In genomic region chr20:57657537-57658446, GRCh38 we compare ENCODE assay signal across 10 cellular contexts. TPM values are rescaled to one million over a fixed set of nuclear protein-coding genes. Genes with fewer than 3 reads are reported as not detected.
DNase-seq lines count a peak whose midpoint lies in the region; ATAC-seq and TF ChIP-seq lines count a peak whose summit lies in the region.
"Had no signal": no experiment of that assay in that cellular context is flagged by ENCODE, and none has a peak within 500 bp of the region (broad histone marks: within the 10 kb centered on the region; RNA-seq: fewer than 3 reads in every experiment).

No MANE protein-coding gene starts in this region.

- TF ChIP-seq POLR2A in right lobe of liver (IDR thresholded peaks at IDR 0.05), result no peak

- 63% methylated on average over 10 of the region's 36 CpGs for WGBS in right lobe of liver (ENCODE audit: insufficient coverage, low coverage, low lambda C conversion rate, missing lambda C conversion rate)

- peak; percentile 34 for DNase-seq in activated T-helper 1 cell treated with Interleukin-2 at 50 U/mL for 16 hours (ENCODE audit: low read depth)
- DNase-seq in activated T-helper 1 cell treated with anti-CD3 and anti-CD28 coated beads, Interleukin-12 subunit alpha, Interleukin-12 subunit beta, Interleukin-2, Interleukin-4 antibody, amounts not matched to agents 30 ng/mL and 10 ng/mL and 1 ng/mL, durations not matched to agents 14 hours and 24 hours and 36 hours (ENCODE audit: low spot score), result no peak
- peak; percentile 31 to 58 (median 39) for DNase-seq in right lobe of liver
- DNase-seq in type B pancreatic cell (ENCODE audit: extremely low spot score, unreplicated experiment), result peak; percentile 59
- no peak for DNase-seq in SIG-M5 treated with dmso at 0.1 percent for 504 hours (lab: John Stamatoyannopoulos, UW; ENCODE audit: unreplicated experiment)
- DNase-seq in EL, result no peak

- H3K36me3 ChIP-seq in right lobe of liver, result no peaks in the 10 kb centered on the region

- no peak overlapping the region for H3K4me3 Mint-ChIP-seq in activated T-helper 1 cell treated with anti-CD3 and anti-CD28 coated beads, Interleukin-12 subunit alpha, Interleukin-12 subunit beta, Interleukin-2, Interleukin-4 antibody, amounts not matched to agents 30 ng/mL and 10 ng/mL and 1 ng/mL, durations not matched to agents 14 hours and 24 hours and 36 hours
- H3K4me3 Mint-ChIP-seq in activated naive CD4-positive, alpha-beta T cell treated with anti-CD3 and anti-CD28 coated beads, Interleukin-2, amount 50 U/mL, for 24 hours, result peak overlapping the region; percentile 26
- no peak overlapping the region for H3K4me3 Mint-ChIP-seq in type B pancreatic cell
- H3K4me3 Mint-ChIP-seq: dendritic cell treated with granulocyte-macrophage colony-stimulating factor and Interleukin-4, amounts not matched to agents 40 ng/mL and 50 ng/mL, for 4 days had no signal

- H3K4me3 ChIP-seq in right lobe of liver, result no peak overlapping the region
- H3K4me3 ChIP-seq: skin epidermis had no signal

- H3K27me3 Mint-ChIP-seq in activated T-helper 1 cell treated with anti-CD3 and anti-CD28 coated beads, Interleukin-12 subunit alpha, Interleukin-12 subunit beta, Interleukin-2, Interleukin-4 antibody, amounts not matched to agents 30 ng/mL and 10 ng/mL and 1 ng/mL, durations not matched to agents 14 hours and 24 hours and 36 hours (ENCODE audit: insufficient read depth), result no peaks in the 10 kb centered on the region
- H3K27me3 Mint-ChIP-seq in activated naive CD4-positive, alpha-beta T cell treated with anti-CD3 and anti-CD28 coated beads, Interleukin-2, amount 50 U/mL, for 24 hours, result no peaks in the 10 kb centered on the region
- H3K27me3 Mint-ChIP-seq in type B pancreatic cell, result peaks cover 4% of the 10 kb centered on the region

- no peak overlapping the region for H3K27ac ChIP-seq in right lobe of liver

- H3K4me1 ChIP-seq in right lobe of liver, result no peaks in the 10 kb centered on the region

- H3K9me3 Mint-ChIP-seq in activated T-helper 1 cell treated with anti-CD3 and anti-CD28 coated beads, Interleukin-12 subunit alpha, Interleukin-12 subunit beta, Interleukin-2, Interleukin-4 antibody, amounts not matched to agents 30 ng/mL and 10 ng/mL and 1 ng/mL, durations not matched to agents 14 hours and 24 hours and 36 hours, result no peaks in the 10 kb centered on the region
- no peaks in the 10 kb centered on the region for H3K9me3 Mint-ChIP-seq in activated naive CD4-positive, alpha-beta T cell treated with anti-CD3 and anti-CD28 coated beads, Interleukin-2, amount 50 U/mL, for 24 hours
- H3K9me3 Mint-ChIP-seq in type B pancreatic cell, result no peaks in the 10 kb centered on the region
- H3K9me3 Mint-ChIP-seq: dendritic cell treated with granulocyte-macrophage colony-stimulating factor and Interleukin-4, amounts not matched to agents 40 ng/mL and 50 ng/mL, for 4 days had no signal

- no peaks in the 10 kb centered on the region for H3K36me3 Mint-ChIP-seq in activated T-helper 1 cell treated with anti-CD3 and anti-CD28 coated beads, Interleukin-12 subunit alpha, Interleukin-12 subunit beta, Interleukin-2, Interleukin-4 antibody, amounts not matched to agents 30 ng/mL and 10 ng/mL and 1 ng/mL, durations not matched to agents 14 hours and 24 hours and 36 hours (ENCODE audit: low read depth)
- H3K36me3 Mint-ChIP-seq in activated naive CD4-positive, alpha-beta T cell treated with anti-CD3 and anti-CD28 coated beads, Interleukin-2, amount 50 U/mL, for 24 hours, result peaks cover 6% of the 10 kb centered on the region
- no peaks in the 10 kb centered on the region for H3K36me3 Mint-ChIP-seq in type B pancreatic cell

- H3K27ac Mint-ChIP-seq in activated T-helper 1 cell treated with anti-CD3 and anti-CD28 coated beads, Interleukin-12 subunit alpha, Interleukin-12 subunit beta, Interleukin-2, Interleukin-4 antibody, amounts not matched to agents 30 ng/mL and 10 ng/mL and 1 ng/mL, durations not matched to agents 14 hours and 24 hours and 36 hours, result no peak overlapping the region
- H3K27ac Mint-ChIP-seq in activated naive CD4-positive, alpha-beta T cell treated with anti-CD3 and anti-CD28 coated beads, Interleukin-2, amount 50 U/mL, for 24 hours, result peak overlapping the region; percentile 83
- no peak overlapping the region for H3K27ac Mint-ChIP-seq in type B pancreatic cell
- H3K27ac Mint-ChIP-seq: dendritic cell treated with granulocyte-macrophage colony-stimulating factor and Interleukin-4, amounts not matched to agents 40 ng/mL and 50 ng/mL, for 4 days had no signal

- ATAC-seq in right lobe of liver (peak in 3 of 4 donors; percentile 15 to 31 (median 21)), HG02763 (IDR thresholded peaks at IDR 0.05; ENCODE audit: unreplicated experiment) (no peak)

- TF ChIP-seq CTCF in right lobe of liver (IDR thresholded peaks at IDR 0.05), result no peak
- TF ChIP-seq CTCF in type B pancreatic cell (conservative IDR thresholded peaks at IDR 0.05), result no peak

- peaks cover 8% of the 10 kb centered on the region for H3K4me1 Mint-ChIP-seq in activated T-helper 1 cell treated with anti-CD3 and anti-CD28 coated beads, Interleukin-12 subunit alpha, Interleukin-12 subunit beta, Interleukin-2, Interleukin-4 antibody, amounts not matched to agents 30 ng/mL and 10 ng/mL and 1 ng/mL, durations not matched to agents 14 hours and 24 hours and 36 hours (ENCODE audit: low read depth)
- peaks cover 29% of the 10 kb centered on the region for H3K4me1 Mint-ChIP-seq in activated naive CD4-positive, alpha-beta T cell treated with anti-CD3 and anti-CD28 coated beads, Interleukin-2, amount 50 U/mL, for 24 hours
- H3K4me1 Mint-ChIP-seq in type B pancreatic cell (ENCODE audit: unreplicated experiment), result peaks cover 6% of the 10 kb centered on the region

- H3K9me3 ChIP-seq in right lobe of liver, result no peaks in the 10 kb centered on the region

- intact Hi-C loops in activated T-helper 1 cell treated with anti-CD3 and anti-CD28 coated beads, Interleukin-12 subunit alpha, Interleukin-12 subunit beta, Interleukin-2, Interleukin-4 antibody, amounts not matched to agents 30 ng/mL and 10 ng/mL and 1 ng/mL, durations not matched to agents 14 hours and 24 hours and 36 hours (cut with micrococcal nuclease), result no loop called here
- intact Hi-C loops in right lobe of liver (cut with DNase I), result loop anchor here in 1 of 2 donors (5.0 to 10.0 kb wide), 2 partner anchors 437 to 520 kb away; no protein-coding TSS in a partner anchor

- no peaks in the 10 kb centered on the region for H3K27me3 ChIP-seq in right lobe of liver

RNA-seq across cellular contexts. Expression of gene ZBP1, which starts 37.6 kb away (rescaled TPM):
- 0.15 and 0.41 TPM in 2 replicates for total RNA-seq in activated T-helper 1 cell treated with anti-CD3 and anti-CD28 coated beads, Interleukin-12 subunit alpha, Interleukin-12 subunit beta, Interleukin-2, Interleukin-4 antibody, amounts not matched to agents 30 ng/mL and 10 ng/mL and 1 ng/mL, durations not matched to agents 14 hours and 24 hours and 36 hours
- total RNA-seq in right lobe of liver (under 1 TPM in 4 of 6 experiments, not detected in 2; 0.14 to 0.75 (median 0.36) TPM), type B pancreatic cell (ENCODE audit: low replicate concordance) (not detected in 2 replicates)

RNA-seq across cellular contexts. Expression of gene PMEPA1, which starts 52.0 kb away (rescaled TPM):
- 0.57 and 0.66 TPM in 2 replicates for total RNA-seq in activated T-helper 1 cell treated with anti-CD3 and anti-CD28 coated beads, Interleukin-12 subunit alpha, Interleukin-12 subunit beta, Interleukin-2, Interleukin-4 antibody, amounts not matched to agents 30 ng/mL and 10 ng/mL and 1 ng/mL, durations not matched to agents 14 hours and 24 hours and 36 hours
- total RNA-seq in right lobe of liver (1 to 10 TPM in 4 of 6 experiments, under 1 TPM in 2; 0.50 to 2.3 (median 1.4) TPM), type B pancreatic cell (ENCODE audit: low replicate concordance) (4.3 and 8.8 TPM in 2 replicates)

Comparison
In these comparisons a context has a peak if more than half of its experiments do, and no peak if none do; other contexts are left out.
1. DNase-seq: peak in activated T-helper 1 cell treated with Interleukin-2 at 50 U/mL for 16 hours (single experiment), right lobe of liver (3 of 3) and type B pancreatic cell (single experiment); none in activated T-helper 1 cell treated with anti-CD3 and anti-CD28 coated beads, Interleukin-12 subunit alpha, Interleukin-12 subunit beta, Interleukin-2, Interleukin-4 antibody, amounts not matched to agents 30 ng/mL and 10 ng/mL and 1 ng/mL, durations not matched to agents 14 hours and 24 hours and 36 hours (single experiment), SIG-M5 treated with dmso at 0.1 percent for 504 hours (single experiment) and EL (single experiment).